ENCODE assay signal across 1 cellular context in the genomic region with DNA sequence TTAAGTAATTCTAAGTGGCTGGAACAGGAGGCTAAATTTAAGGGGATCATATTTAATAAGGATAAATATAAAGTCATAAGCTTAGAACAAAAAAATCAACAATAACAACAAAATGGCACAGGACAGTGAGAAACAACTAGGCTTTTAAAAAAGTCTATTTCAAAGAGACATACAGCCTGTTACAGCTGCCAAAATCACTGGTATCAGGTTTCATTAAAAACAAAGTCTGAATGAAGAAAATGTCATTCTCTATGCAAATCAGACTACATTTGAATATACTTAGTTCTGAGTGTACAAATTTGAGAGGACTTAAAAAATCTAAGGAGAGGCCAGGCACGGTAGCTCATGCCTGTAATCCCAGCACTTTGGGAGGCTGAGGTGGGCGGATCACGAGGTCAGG.
TF ChIP-seq lines count a peak whose summit lies in the region.

No MANE protein-coding gene starts in this region.

TF ChIP-seq in HEK293, 187 proteins besides CTCF, POLR2A, EP300 and RAD21 (continued from another document):
- TF ChIP-seq ZNF501 (tag by site-specific recombination; IDR thresholded peaks at IDR 0.05) (no peak), YY2 (tag by site-specific recombination; IDR thresholded peaks at IDR 0.05) (no peak), ZSCAN30 (tag by site-specific recombination; IDR thresholded peaks at IDR 0.05) (no peak), ZNF341 (tag by site-specific recombination; IDR thresholded peaks at IDR 0.05; ENCODE audit: low read depth) (no peak)
- TF ChIP-seq, protein P1, sequence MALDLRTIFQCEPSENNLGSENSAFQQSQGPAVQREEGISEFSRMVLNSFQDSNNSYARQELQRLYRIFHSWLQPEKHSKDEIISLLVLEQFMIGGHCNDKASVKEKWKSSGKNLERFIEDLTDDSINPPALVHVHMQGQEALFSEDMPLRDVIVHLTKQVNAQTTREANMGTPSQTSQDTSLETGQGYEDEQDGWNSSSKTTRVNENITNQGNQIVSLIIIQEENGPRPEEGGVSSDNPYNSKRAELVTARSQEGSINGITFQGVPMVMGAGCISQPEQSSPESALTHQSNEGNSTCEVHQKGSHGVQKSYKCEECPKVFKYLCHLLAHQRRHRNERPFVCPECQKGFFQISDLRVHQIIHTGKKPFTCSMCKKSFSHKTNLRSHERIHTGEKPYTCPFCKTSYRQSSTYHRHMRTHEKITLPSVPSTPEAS (tag by site-specific recombination; IDR thresholded peaks at IDR 0.05): no peak
- TF ChIP-seq, protein P2, sequence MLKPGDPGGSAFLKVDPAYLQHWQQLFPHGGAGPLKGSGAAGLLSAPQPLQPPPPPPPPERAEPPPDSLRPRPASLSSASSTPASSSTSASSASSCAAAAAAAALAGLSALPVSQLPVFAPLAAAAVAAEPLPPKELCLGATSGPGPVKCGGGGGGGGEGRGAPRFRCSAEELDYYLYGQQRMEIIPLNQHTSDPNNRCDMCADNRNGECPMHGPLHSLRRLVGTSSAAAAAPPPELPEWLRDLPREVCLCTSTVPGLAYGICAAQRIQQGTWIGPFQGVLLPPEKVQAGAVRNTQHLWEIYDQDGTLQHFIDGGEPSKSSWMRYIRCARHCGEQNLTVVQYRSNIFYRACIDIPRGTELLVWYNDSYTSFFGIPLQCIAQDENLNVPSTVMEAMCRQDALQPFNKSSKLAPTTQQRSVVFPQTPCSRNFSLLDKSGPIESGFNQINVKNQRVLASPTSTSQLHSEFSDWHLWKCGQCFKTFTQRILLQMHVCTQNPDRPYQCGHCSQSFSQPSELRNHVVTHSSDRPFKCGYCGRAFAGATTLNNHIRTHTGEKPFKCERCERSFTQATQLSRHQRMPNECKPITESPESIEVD (tag by site-specific recombination; IDR thresholded peaks at IDR 0.05): peak; percentile 63
- TF ChIP-seq, protein P3, sequence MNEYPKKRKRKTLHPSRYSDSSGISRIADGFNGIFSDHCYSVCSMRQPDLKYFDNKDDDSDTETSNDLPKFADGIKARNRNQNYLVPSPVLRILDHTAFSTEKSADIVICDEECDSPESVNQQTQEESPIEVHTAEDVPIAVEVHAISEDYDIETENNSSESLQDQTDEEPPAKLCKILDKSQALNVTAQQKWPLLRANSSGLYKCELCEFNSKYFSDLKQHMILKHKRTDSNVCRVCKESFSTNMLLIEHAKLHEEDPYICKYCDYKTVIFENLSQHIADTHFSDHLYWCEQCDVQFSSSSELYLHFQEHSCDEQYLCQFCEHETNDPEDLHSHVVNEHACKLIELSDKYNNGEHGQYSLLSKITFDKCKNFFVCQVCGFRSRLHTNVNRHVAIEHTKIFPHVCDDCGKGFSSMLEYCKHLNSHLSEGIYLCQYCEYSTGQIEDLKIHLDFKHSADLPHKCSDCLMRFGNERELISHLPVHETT (tag by site-specific recombination; IDR thresholded peaks at IDR 0.05): no peak
- TF ChIP-seq, protein P4, sequence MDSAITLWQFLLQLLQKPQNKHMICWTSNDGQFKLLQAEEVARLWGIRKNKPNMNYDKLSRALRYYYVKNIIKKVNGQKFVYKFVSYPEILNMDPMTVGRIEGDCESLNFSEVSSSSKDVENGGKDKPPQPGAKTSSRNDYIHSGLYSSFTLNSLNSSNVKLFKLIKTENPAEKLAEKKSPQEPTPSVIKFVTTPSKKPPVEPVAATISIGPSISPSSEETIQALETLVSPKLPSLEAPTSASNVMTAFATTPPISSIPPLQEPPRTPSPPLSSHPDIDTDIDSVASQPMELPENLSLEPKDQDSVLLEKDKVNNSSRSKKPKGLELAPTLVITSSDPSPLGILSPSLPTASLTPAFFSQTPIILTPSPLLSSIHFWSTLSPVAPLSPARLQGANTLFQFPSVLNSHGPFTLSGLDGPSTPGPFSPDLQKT (IDR thresholded peaks at IDR 0.05; ENCODE audit: borderline replicate concordance, low read depth, low read length): no peak
- TF ChIP-seq, protein P5, sequence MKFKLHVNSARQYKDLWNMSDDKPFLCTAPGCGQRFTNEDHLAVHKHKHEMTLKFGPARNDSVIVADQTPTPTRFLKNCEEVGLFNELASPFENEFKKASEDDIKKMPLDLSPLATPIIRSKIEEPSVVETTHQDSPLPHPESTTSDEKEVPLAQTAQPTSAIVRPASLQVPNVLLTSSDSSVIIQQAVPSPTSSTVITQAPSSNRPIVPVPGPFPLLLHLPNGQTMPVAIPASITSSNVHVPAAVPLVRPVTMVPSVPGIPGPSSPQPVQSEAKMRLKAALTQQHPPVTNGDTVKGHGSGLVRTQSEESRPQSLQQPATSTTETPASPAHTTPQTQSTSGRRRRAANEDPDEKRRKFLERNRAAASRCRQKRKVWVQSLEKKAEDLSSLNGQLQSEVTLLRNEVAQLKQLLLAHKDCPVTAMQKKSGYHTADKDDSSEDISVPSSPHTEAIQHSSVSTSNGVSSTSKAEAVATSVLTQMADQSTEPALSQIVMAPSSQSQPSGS (tag by site-specific recombination; IDR thresholded peaks at IDR 0.05; ENCODE audit: low read depth): 0 out of 2 replicates have a peak, but pooled peaks have one; percentile 21
